ENCODE assay signal across 7 cellular contexts in genomic region chr22:11600896-11601890, GRCh38.
A peak's percentile ranks its signal among the peaks of the same experiment; 100 is the strongest.
DNase-seq lines count a peak whose midpoint lies in the region; TF ChIP-seq lines count a peak whose summit lies in the region.
"Not testable (repeated sequence)": the region's sequence is repeated elsewhere in the genome, so short reads cannot be mapped to it uniquely, and the experiment has no call there.

No MANE protein-coding gene starts in this region.

- not testable (repeated sequence) for H3K27ac ChIP-seq in esophagus muscularis mucosa (replicated peaks in 1 of 4); mesenchymal stem cell (ENCODE audit: low read length, poor library complexity, severe bottlenecking); osteoblast (ENCODE audit: low read depth, low read length); vagina

- H3K36me3 ChIP-seq in esophagus muscularis mucosa; mesenchymal stem cell (ENCODE audit: control insufficient read depth in 1 of 2, insufficient read depth in 2 of 2, low read depth in 1 of 2, low read length in 2 of 2); osteoblast (ENCODE audit: insufficient read depth, low read length); vagina: not testable (repeated sequence)

- intact Hi-C loops in esophagus muscularis mucosa (cut with DNase I); vagina (cut with DNase I): not testable (repeated sequence)

- peak overlapping the region; percentile 18 for H2AFZ ChIP-seq in mesenchymal stem cell (ENCODE audit: low read depth, low read length)
- not testable (repeated sequence) for H2AFZ ChIP-seq in osteoblast (ENCODE audit: low read length)

- TF ChIP-seq POLR2A in esophagus muscularis mucosa (IDR thresholded peaks at IDR 0.05; ENCODE audit: low read depth); vagina (IDR thresholded peaks at IDR 0.05): not testable (repeated sequence)

- not testable (repeated sequence) for TF ChIP-seq CTCF in GM20000 (IDR thresholded peaks at IDR 0.05; ENCODE audit: extremely low read depth, missing control alignments); esophagus muscularis mucosa (IDR thresholded peaks at IDR 0.05); osteoblast (IDR thresholded peaks at IDR 0.05; ENCODE audit: extremely low read depth, low read depth, low read length); vagina (IDR thresholded peaks at IDR 0.05)

- H3K9me3 ChIP-seq in esophagus muscularis mucosa (peaks cover 0 to 55% (median 22%) of the 10 kb centered on the region in 4 donors), mesenchymal stem cell (ENCODE audit: control insufficient read depth, low read length) (peaks cover 11% of the 10 kb centered on the region), vagina (peaks cover 14% of the 10 kb centered on the region)
- H3K9me3 ChIP-seq in osteoblast (ENCODE audit: low read depth, low read length) = not testable (repeated sequence)

- H3K4me2 ChIP-seq in mesenchymal stem cell (ENCODE audit: low read length, poor library complexity, severe bottlenecking); osteoblast (ENCODE audit: insufficient read depth, low read length): not testable (repeated sequence)

- H4K20me1 ChIP-seq in osteoblast (ENCODE audit: insufficient read depth, low read length) = not testable (repeated sequence)

- not testable (repeated sequence) for TF ChIP-seq EP300 in esophagus muscularis mucosa (IDR thresholded peaks at IDR 0.05)

- H4K91ac ChIP-seq in mesenchymal stem cell (ENCODE audit: low read length) = not testable (repeated sequence)

- not testable (repeated sequence) for H3K79me1 ChIP-seq in mesenchymal stem cell (replicated peaks; ENCODE audit: low read length, poor library complexity, severe bottlenecking)

- not testable (repeated sequence) for H3K79me2 ChIP-seq in osteoblast (ENCODE audit: insufficient read depth, low read length)

- WGBS in esophagus muscularis mucosa = 84% methylated on average over 44 of the region's 59 CpGs
- whole genome bisulfite sequencing in mesenchymal stem cell = 85% methylated on average over 59 of the region's 59 CpGs

- H2BK12ac ChIP-seq in mesenchymal stem cell (ENCODE audit: low read length in 2 of 2) = not testable (repeated sequence)

- DNase-seq in AG20443 (ENCODE audit: low spot score) = peak; percentile 4
- DNase-seq in GM20000 (ENCODE audit: low spot score) = peak; percentile 7
- DNase-seq in esophagus muscularis mucosa (ENCODE audit: extremely low spot score) = peak; percentile 89
- peak; percentile 43 for DNase-seq in islet precursor cell
- DNase-seq in mesenchymal stem cell = not testable (repeated sequence)
- peak; percentile 13 for DNase-seq in osteoblast (ENCODE audit: insufficient read length, low spot score, missing footprints)
- peak; percentile 80 to 96 for DNase-seq in vagina (ENCODE audit: extremely low spot score in 2 of 2)

- H2BK120ac ChIP-seq in mesenchymal stem cell (ENCODE audit: low read depth, low read length) = not testable (repeated sequence)

- H3K4me3 ChIP-seq in esophagus muscularis mucosa; mesenchymal stem cell (ENCODE audit: insufficient read depth in 1 of 2, low read depth in 1 of 2, low read length in 2 of 2); osteoblast (ENCODE audit: insufficient read depth, low read length); vagina: not testable (repeated sequence)

- not testable (repeated sequence) for H4K8ac ChIP-seq in mesenchymal stem cell (ENCODE audit: low read length)

- not testable (repeated sequence) for H3K23ac ChIP-seq in mesenchymal stem cell (ENCODE audit: low read length in 2 of 2)

- not testable (repeated sequence) for H3K4ac ChIP-seq in mesenchymal stem cell (ENCODE audit: low read depth in 1 of 2, low read length in 2 of 2)

- H2BK5ac ChIP-seq in mesenchymal stem cell (ENCODE audit: low read depth, low read length, poor library complexity, severe bottlenecking) = not testable (repeated sequence)

- H2BK15ac ChIP-seq in mesenchymal stem cell (ENCODE audit: low read depth, poor library complexity, severe bottlenecking) = not testable (repeated sequence)

- peaks cover 0 to 16% (median 0%) of the 10 kb centered on the region in 4 donors for H3K27me3 ChIP-seq in esophagus muscularis mucosa
- H3K27me3 ChIP-seq in mesenchymal stem cell (ENCODE audit: control insufficient read depth in 1 of 2, insufficient read depth in 1 of 2, low read length in 2 of 2); osteoblast (ENCODE audit: insufficient read depth, low read length); vagina: not testable (repeated sequence)

- not testable (repeated sequence) for H2AK5ac ChIP-seq in mesenchymal stem cell (ENCODE audit: low read length, severe bottlenecking)

- H3K9ac ChIP-seq in mesenchymal stem cell (ENCODE audit: low read length) = not testable (repeated sequence)

- not testable (repeated sequence) for H3K18ac ChIP-seq in mesenchymal stem cell (ENCODE audit: low read depth in 1 of 2, low read length in 2 of 2)

- H3K4me1 ChIP-seq in esophagus muscularis mucosa; mesenchymal stem cell (ENCODE audit: control insufficient read depth, insufficient read depth, low read depth, low read length); osteoblast (ENCODE audit: insufficient read depth, low read length); vagina: not testable (repeated sequence)

- H3K14ac ChIP-seq in mesenchymal stem cell (ENCODE audit: low read length in 2 of 2) = not testable (repeated sequence)
